In genomic region chr19:5951338-5951861, GRCh38 we compare ENCODE assay signal across 9 cellular contexts. TPM values are rescaled to one million over a fixed set of nuclear protein-coding genes. Genes with fewer than 3 reads are reported as not detected.
DNase-seq lines count a peak whose midpoint lies in the region; ATAC-seq and TF ChIP-seq lines count a peak whose summit lies in the region.
"Had no signal": no experiment of that assay in that cellular context is flagged by ENCODE, and none has a peak within 500 bp of the region (broad histone marks: within the 10 kb centered on the region; RNA-seq: fewer than 3 reads in every experiment).

No MANE protein-coding gene starts in this region.

- TF ChIP-seq POLR2A in transverse colon (IDR thresholded peaks at IDR 0.05), result no peak

- ATAC-seq in activated naive CD4-positive, alpha-beta T cell treated with anti-CD3 and anti-CD28 coated beads, Interleukin-2, amount 50 U/mL, for 72 hours, result no peak
- ATAC-seq in left lung (peak; percentile 30), HG02798 (IDR thresholded peaks at IDR 0.05; ENCODE audit: poor library complexity, unreplicated experiment) (no peak)

- H3K9me3 Mint-ChIP-seq in activated naive CD4-positive, alpha-beta T cell treated with anti-CD3 and anti-CD28 coated beads for 36 hours, result no peaks in the 10 kb centered on the region
- no peaks in the 10 kb centered on the region for H3K9me3 Mint-ChIP-seq in activated naive CD4-positive, alpha-beta T cell treated with anti-CD3 and anti-CD28 coated beads, Interleukin-2, amount 50 U/mL, for 72 hours

- H3K36me3 ChIP-seq in left lung (peaks cover 0 to 14% of the 10 kb centered on the region in 2 donors), transverse colon (no peaks in the 10 kb centered on the region), BE2C (peaks cover 16% of the 10 kb centered on the region)

- no peak for TF ChIP-seq EP300 in transverse colon (IDR thresholded peaks at IDR 0.05; ENCODE audit: low read depth)

- peaks cover 92% of the 10 kb centered on the region for H3K4me1 Mint-ChIP-seq in activated naive CD4-positive, alpha-beta T cell treated with anti-CD3 and anti-CD28 coated beads for 36 hours (ENCODE audit: low read depth)

- peaks cover 32% of the 10 kb centered on the region for H3K36me3 Mint-ChIP-seq in activated naive CD4-positive, alpha-beta T cell treated with anti-CD3 and anti-CD28 coated beads for 36 hours (ENCODE audit: low read depth)
- peaks cover 27 to 41% of the 10 kb centered on the region in 2 donors for H3K36me3 Mint-ChIP-seq in activated naive CD4-positive, alpha-beta T cell treated with anti-CD3 and anti-CD28 coated beads, Interleukin-2, amount 50 U/mL, for 72 hours

- H3K4me3 ChIP-seq in left lung (no peak overlapping the region), transverse colon (no peak overlapping the region), BE2C (ENCODE audit: low read depth, low read length) (no peak overlapping the region)

- H3K4me1 ChIP-seq in left lung (peaks cover 61 to 98% of the 10 kb centered on the region in 2 donors), transverse colon (peaks cover 73 to 98% (median 90%) of the 10 kb centered on the region in 4 donors), BE2C (peaks cover 57% of the 10 kb centered on the region)

- WGBS in transverse colon (ENCODE audit: low coverage in 1 of 2), 2 donors, result 7 to 60% methylated on average over 2 to 19 of the region's 19 CpGs

- no peaks in the 10 kb centered on the region for H3K27me3 ChIP-seq in left lung
- H3K27me3 ChIP-seq in transverse colon, result no peaks in the 10 kb centered on the region
- H3K27me3 ChIP-seq in BE2C, result no peaks in the 10 kb centered on the region

- H3K27ac ChIP-seq in left lung (peak overlapping the region in 1 of 2 donors; percentile 41), transverse colon (peak overlapping the region; percentile 74 to 88 (median 80))

- no peaks in the 10 kb centered on the region for H3K9me3 ChIP-seq in left lung
- no peaks in the 10 kb centered on the region for H3K9me3 ChIP-seq in transverse colon
- H3K9me3 ChIP-seq in BE2C, result no peaks in the 10 kb centered on the region

- no peak overlapping the region for H3K4me3 Mint-ChIP-seq in activated naive CD4-positive, alpha-beta T cell treated with anti-CD3 and anti-CD28 coated beads for 36 hours

- peak overlapping the region; percentile 87 for H3K27ac Mint-ChIP-seq in activated naive CD4-positive, alpha-beta T cell treated with anti-CD3 and anti-CD28 coated beads for 36 hours
- peak overlapping the region; percentile 74 to 86 for H3K27ac Mint-ChIP-seq in activated naive CD4-positive, alpha-beta T cell treated with anti-CD3 and anti-CD28 coated beads, Interleukin-2, amount 50 U/mL, for 72 hours

- intact Hi-C loops in activated naive CD4-positive, alpha-beta T cell treated with anti-CD3 and anti-CD28 coated beads for 36 hours (cut with micrococcal nuclease), result loop anchor here (5.0 kb wide), 1 partner anchor 124 kb away; no protein-coding TSS in a partner anchor
- intact Hi-C loops in left lung (cut with DNase I) (no loop called here), transverse colon (cut with DNase I; ENCODE audit: low total_unique reads) (no loop called here)

- no peak for TF ChIP-seq CTCF in left lung (IDR thresholded peaks at IDR 0.05)
- TF ChIP-seq CTCF in transverse colon (IDR thresholded peaks at IDR 0.05), result no peak
- TF ChIP-seq CTCF in BE2C (IDR thresholded peaks at IDR 0.05; ENCODE audit: low read depth, low read length), result no peak

- H3K27me3 Mint-ChIP-seq in activated naive CD4-positive, alpha-beta T cell treated with anti-CD3 and anti-CD28 coated beads for 36 hours (ENCODE audit: low read depth), result no peaks in the 10 kb centered on the region

- DNase-seq in activated naive CD4-positive, alpha-beta T cell treated with anti-CD3 and anti-CD28 coated beads for 36 hours, result no peak
- no peak for DNase-seq in activated naive CD4-positive, alpha-beta T cell treated with Interleukin-2 at 50 U/mL for 16 hours
- no peak for DNase-seq in activated naive CD4-positive, alpha-beta T cell treated with anti-CD3 and anti-CD28 coated beads, Interleukin-2, amount 50 U/mL, for 72 hours (ENCODE audit: low spot score in 2 of 2)
- DNase-seq in left lung, result peak; percentile 60 to 77
- no peak for DNase-seq in transverse colon
- DNase-seq in BE2C, result no peak
- DNase-seq in mesenteric fat pad (ENCODE audit: low spot score), result no peak
- DNase-seq: stimulated activated CD4-positive, alpha-beta T cell treated with anti-CD3 and anti-CD28 coated beads, Interleukin-1b, Interleukin-23, amount 100 ng/mL, for 48 hours had no signal

- CTCF ChIA-PET in activated naive CD4-positive, alpha-beta T cell treated with anti-CD3 and anti-CD28 coated beads for 36 hours (lab: Charles Lee), result interaction anchor here (1.0 to 6.2 kb wide), 4 partner anchors 16 to 147 kb away, joined by 3 to 48 read pairs (median 4); no protein-coding TSS in a partner anchor

- in situ Hi-C loops in transverse colon (cut with MboI; ENCODE audit: low pct_ligation_motif_present in 1 of 4, low pct_unique_long_range_greater_than_20kb in 1 of 4, low sequenced_read_pairs in 3 of 4), result no loop called here

RNA-seq across cellular contexts. Expression of gene RANBP3, which starts 26.5 kb away (rescaled TPM):
- total RNA-seq in activated naive CD4-positive, alpha-beta T cell treated with anti-CD3 and anti-CD28 coated beads for 36 hours, result 10 to 100 TPM; 77.9 to 80.5 TPM
- total RNA-seq in activated naive CD4-positive, alpha-beta T cell treated with anti-CD3 and anti-CD28 coated beads, Interleukin-2, amount 50 U/mL, for 72 hours, result 100 to 1,000 TPM in 1 of 2 donors, 10 to 100 TPM in 1; 89.6 to 112 TPM
- 10 to 100 TPM; 64.6 to 69.0 TPM for total RNA-seq in left lung
- 100 to 1,000 TPM in 1 of 4 donors, 10 to 100 TPM in 3; 58.9 to 175 (median 65.0) TPM for total RNA-seq in transverse colon
- 210 TPM for polyA plus RNA-seq in BE2C (2012; ENCODE audit: insufficient read depth, insufficient read length, low read depth)
- total RNA-seq in mesenteric fat pad, result 56.7 TPM

RNA-seq across cellular contexts. Expression of gene CAPS, which starts 37.3 kb away (rescaled TPM):
- total RNA-seq in activated naive CD4-positive, alpha-beta T cell treated with anti-CD3 and anti-CD28 coated beads for 36 hours, result 1 to 10 TPM; 2.1 to 2.8 TPM
- 1 to 10 TPM; 5.1 to 6.0 TPM for total RNA-seq in activated naive CD4-positive, alpha-beta T cell treated with anti-CD3 and anti-CD28 coated beads, Interleukin-2, amount 50 U/mL, for 72 hours
- total RNA-seq in left lung (10 to 100 TPM in 1 of 2 donors, 1 to 10 TPM in 1; 8.8 to 40.9 TPM), transverse colon (10 to 100 TPM; 24.6 to 57.3 (median 38.0) TPM), mesenteric fat pad (4.4 TPM)
- polyA plus RNA-seq in BE2C (2012; ENCODE audit: insufficient read depth, insufficient read length, low read depth), result 3.5 TPM

RNA-seq across cellular contexts. Expression of gene VMAC, which starts 46.7 kb away (rescaled TPM):
- total RNA-seq in activated naive CD4-positive, alpha-beta T cell treated with anti-CD3 and anti-CD28 coated beads for 36 hours, result 1 to 10 TPM; 1.5 to 2.0 TPM
- total RNA-seq in activated naive CD4-positive, alpha-beta T cell treated with anti-CD3 and anti-CD28 coated beads, Interleukin-2, amount 50 U/mL, for 72 hours, result 1 to 10 TPM; 3.8 to 3.9 TPM
- total RNA-seq in left lung, result 1 to 10 TPM; 5.0 to 6.6 TPM
- 10 to 100 TPM in 2 of 4 donors, 1 to 10 TPM in 2; 8.9 to 59.5 (median 18.4) TPM for total RNA-seq in transverse colon
- 0.68 TPM for polyA plus RNA-seq in BE2C (2012; ENCODE audit: insufficient read depth, insufficient read length, low read depth)
- 3.0 TPM for total RNA-seq in mesenteric fat pad

RNA-seq across cellular contexts. Expression of gene NDUFA11, which starts 47.8 kb away (rescaled TPM):
- 100 to 1,000 TPM; 226 to 228 TPM for total RNA-seq in activated naive CD4-positive, alpha-beta T cell treated with anti-CD3 and anti-CD28 coated beads for 36 hours
- total RNA-seq in activated naive CD4-positive, alpha-beta T cell treated with anti-CD3 and anti-CD28 coated beads, Interleukin-2, amount 50 U/mL, for 72 hours, result 100 to 1,000 TPM; 206 to 224 TPM
- 100 to 1,000 TPM; 163 to 190 TPM for total RNA-seq in left lung
- 100 to 1,000 TPM; 149 to 352 (median 235) TPM for total RNA-seq in transverse colon
- 1,009 TPM for polyA plus RNA-seq in BE2C (2012; ENCODE audit: insufficient read depth, insufficient read length, low read depth)
- total RNA-seq in mesenteric fat pad, result 186 TPM

Comparison
In these comparisons a context has a peak if more than half of its experiments do, and no peak if none do; other contexts are left out.
1. DNase-seq: peak in left lung (2 of 2); none in activated naive CD4-positive, alpha-beta T cell treated with anti-CD3 and anti-CD28 coated beads for 36 hours (single experiment), activated naive CD4-positive, alpha-beta T cell treated with Interleukin-2 at 50 U/mL for 16 hours (single experiment), activated naive CD4-positive, alpha-beta T cell treated with anti-CD3 and anti-CD28 coated beads, Interleukin-2, amount 50 U/mL, for 72 hours (0 of 2), transverse colon (single experiment), BE2C (single experiment) and mesenteric fat pad (single experiment).